ENCODE assay signal across 8 cellular contexts in the genomic region with DNA sequence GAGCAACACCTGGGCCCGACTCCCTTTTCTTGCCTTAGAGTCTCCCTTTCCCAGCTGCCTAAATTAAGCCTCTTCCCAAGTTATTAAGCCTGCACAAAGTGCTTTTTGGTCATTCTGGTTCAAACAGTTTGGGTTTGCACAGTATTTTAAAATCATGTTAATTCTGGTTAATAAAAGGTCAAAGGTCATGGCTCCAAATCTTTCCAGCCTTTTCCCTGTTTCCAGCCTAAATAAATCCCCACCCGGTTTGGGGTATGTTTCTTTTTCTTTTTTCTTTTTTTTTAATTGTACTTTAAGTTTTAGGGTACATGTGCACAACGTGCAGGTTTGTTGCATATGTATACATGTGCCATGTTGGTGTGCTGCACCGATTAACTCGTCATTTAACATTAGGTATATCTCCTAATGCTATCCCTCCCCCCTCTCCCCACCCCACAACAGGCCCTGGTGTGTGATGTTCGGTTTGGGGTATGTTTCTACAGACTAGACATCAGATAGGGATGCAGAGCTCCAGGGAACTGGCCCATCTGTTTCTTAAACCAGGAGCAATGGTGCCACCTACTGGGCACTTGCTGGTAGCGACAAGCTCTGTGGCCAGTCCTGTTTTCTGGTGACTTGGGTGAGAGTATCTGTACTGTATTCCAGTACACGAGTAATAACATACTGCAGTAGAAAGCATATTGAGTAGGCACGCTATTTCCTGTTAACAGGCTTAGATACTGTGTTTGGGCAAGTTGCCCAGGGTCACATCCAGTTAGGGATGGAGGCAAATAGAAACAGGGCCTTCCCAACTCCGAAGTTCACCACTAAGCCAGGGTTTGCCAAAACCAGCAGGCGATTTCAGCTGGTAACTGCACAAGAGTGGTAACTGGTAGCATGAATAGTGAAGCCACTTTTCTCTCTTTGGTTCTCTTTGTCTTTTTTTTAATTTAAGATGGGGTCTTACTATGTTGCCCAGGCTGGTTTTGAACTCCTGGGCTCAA.
A peak's percentile ranks its signal among the peaks of the same experiment; 100 is the strongest.
DNase-seq lines count a peak whose midpoint lies in the region; ATAC-seq and TF ChIP-seq lines count a peak whose summit lies in the region.

No MANE protein-coding gene starts in this region.

- ATAC-seq in GM19043 (IDR thresholded peaks at IDR 0.05; ENCODE audit: low read depth, unreplicated experiment): peak; percentile 55
- ATAC-seq in RWPE2 (ENCODE audit: low read depth): peak; percentile 91
- peak; percentile 98 for ATAC-seq in activated T-helper 17 cell treated with anti-CD3 and anti-CD28 coated beads, Interleukin-2, amount 50 U/mL, for 72 hours (replicated peaks)

- H3K4me1 Mint-ChIP-seq in activated T-helper 17 cell treated with anti-CD3 and anti-CD28 coated beads, Interleukin-2, amount 50 U/mL, for 72 hours: peaks cover 10% of the 10 kb centered on the region

- no peaks in the 10 kb centered on the region for H3K36me3 Mint-ChIP-seq in activated T-helper 17 cell treated with anti-CD3 and anti-CD28 coated beads, Interleukin-2, amount 50 U/mL, for 72 hours (ENCODE audit: low read depth)

- no peak overlapping the region for H3K27ac Mint-ChIP-seq in activated T-helper 17 cell treated with anti-CD3 and anti-CD28 coated beads, Interleukin-2, amount 50 U/mL, for 72 hours

- H3K9me3 Mint-ChIP-seq in activated T-helper 17 cell treated with anti-CD3 and anti-CD28 coated beads, Interleukin-2, amount 50 U/mL, for 72 hours: no peaks in the 10 kb centered on the region

- H3K4me3 Mint-ChIP-seq in activated T-helper 17 cell treated with anti-CD3 and anti-CD28 coated beads, Interleukin-2, amount 50 U/mL, for 72 hours: no peak overlapping the region

- H3K36me3 ChIP-seq in RWPE2 (ENCODE audit: low read depth) (no peaks in the 10 kb centered on the region), neutrophil (no peaks in the 10 kb centered on the region)

- H3K9me3 ChIP-seq in RWPE2 (ENCODE audit: severe bottlenecking): no peaks in the 10 kb centered on the region
- H3K9me3 ChIP-seq in neutrophil: no peaks in the 10 kb centered on the region

- H3K27me3 ChIP-seq in RWPE2 (ENCODE audit: insufficient read depth, poor library complexity, severe bottlenecking) (no peaks in the 10 kb centered on the region), neutrophil (no peaks in the 10 kb centered on the region)

- DNase-seq in AG10803 (ENCODE audit: low read depth): peak; percentile 88
- DNase-seq in LHCN-M2 (ENCODE audit: low read depth): peak; percentile 81
- no peak for DNase-seq in RWPE2 (ENCODE audit: low spot score)
- DNase-seq in fibroblast of villous mesenchyme (ENCODE audit: low read depth): peak; percentile 91
- DNase-seq in substantia nigra (lab: John Stamatoyannopoulos, UW): peak in 46 of 49 donors; percentile 21 to 90 (median 76)

- H3K27me3 Mint-ChIP-seq in activated T-helper 17 cell treated with anti-CD3 and anti-CD28 coated beads, Interleukin-2, amount 50 U/mL, for 72 hours: no peaks in the 10 kb centered on the region

- H3K27ac ChIP-seq in RWPE2 (ENCODE audit: poor library complexity, severe bottlenecking) (no peak overlapping the region), neutrophil (no peak overlapping the region), substantia nigra (ENCODE audit: low read depth, low read length, poor library complexity, severe bottlenecking) (peak overlapping the region; percentile 30)

- H3K4me1 ChIP-seq in RWPE2 (ENCODE audit: insufficient read depth, poor library complexity, severe bottlenecking): no peaks in the 10 kb centered on the region
- H3K4me1 ChIP-seq in neutrophil (ENCODE audit: control insufficient read depth in 1 of 2, insufficient read depth in 1 of 2, low read depth in 1 of 2, low read length in 1 of 2): peaks cover 17% of the 10 kb centered on the region in 2 experiments

- peak; percentile 93 for TF ChIP-seq CTCF in AG10803 (conservative IDR thresholded peaks at IDR 0.05; ENCODE audit: low read length)
- peak; percentile 91 for TF ChIP-seq CTCF in RWPE2 (IDR thresholded peaks at IDR 0.05; ENCODE audit: poor library complexity, severe bottlenecking)
- TF ChIP-seq CTCF in fibroblast of villous mesenchyme (IDR thresholded peaks at IDR 0.05; ENCODE audit: insufficient read depth, low read depth, low read length): peak; percentile 85
- peak; percentile 92 for TF ChIP-seq CTCF in neutrophil (IDR thresholded peaks at IDR 0.05)

- H3K4me3 ChIP-seq in AG10803 (ENCODE audit: low read length) (no peak overlapping the region), RWPE2 (ENCODE audit: severe bottlenecking) (no peak overlapping the region), fibroblast of villous mesenchyme (ENCODE audit: low read depth, low read length) (no peak overlapping the region), neutrophil (ENCODE audit: low read depth in 1 of 2, low read length in 1 of 2) (no peak overlapping the region)
